ENCODE assay signal across 8 cellular contexts in genomic region chr11:27485930-27486773, GRCh38. TPM values are rescaled to one million over a fixed set of nuclear protein-coding genes. Genes with fewer than 3 reads are reported as not detected.
A peak's percentile ranks its signal among the peaks of the same experiment; 100 is the strongest.
DNase-seq lines count a peak whose midpoint lies in the region; ATAC-seq, FAIRE-seq and TF ChIP-seq lines count a peak whose summit lies in the region.

No MANE protein-coding gene starts in this region.

- TF ChIP-seq CTCF in Peyer's patch (IDR thresholded peaks at IDR 0.05): peak; percentile 56 to 99 (median 93)

- no peak overlapping the region for H3K4me3 Mint-ChIP-seq in CD4-positive, CD25-positive, alpha-beta regulatory T cell

- H3K27me3 Mint-ChIP-seq in CD4-positive, CD25-positive, alpha-beta regulatory T cell: no peaks in the 10 kb centered on the region

- no peak overlapping the region for H3K27ac ChIP-seq in CD4-positive, CD25-positive, alpha-beta regulatory T cell (ENCODE audit: insufficient read depth, low read length, poor library complexity, severe bottlenecking)
- H3K27ac ChIP-seq in Peyer's patch: no peak overlapping the region

- no peaks in the 10 kb centered on the region for H3K36me3 Mint-ChIP-seq in CD4-positive, CD25-positive, alpha-beta regulatory T cell

- no peaks in the 10 kb centered on the region for H3K9me3 Mint-ChIP-seq in CD4-positive, CD25-positive, alpha-beta regulatory T cell

- H3K27ac Mint-ChIP-seq in CD4-positive, CD25-positive, alpha-beta regulatory T cell: peak overlapping the region in 1 of 3 donors; percentile 43

- no peak for ATAC-seq in CD4-positive, CD25-positive, alpha-beta regulatory T cell (ENCODE audit: low read depth in 2 of 2)
- ATAC-seq in GM18519 (IDR thresholded peaks at IDR 0.05; ENCODE audit: low FRiP score, unreplicated experiment): peak; percentile 51

- no peak overlapping the region for H3K4me3 ChIP-seq in CD4-positive, CD25-positive, alpha-beta regulatory T cell (ENCODE audit: low read depth, low read length)
- H3K4me3 ChIP-seq in Peyer's patch: no peak overlapping the region

- no peaks in the 10 kb centered on the region for H3K4me1 Mint-ChIP-seq in CD4-positive, CD25-positive, alpha-beta regulatory T cell

- no peaks in the 10 kb centered on the region for H3K27me3 ChIP-seq in CD4-positive, CD25-positive, alpha-beta regulatory T cell (ENCODE audit: control insufficient read depth, insufficient read depth, low read length)
- H3K27me3 ChIP-seq in Peyer's patch: no peaks in the 10 kb centered on the region

- DNase-seq in CD4-positive, CD25-positive, alpha-beta regulatory T cell: peak; percentile 5 to 69 (median 56)
- DNase-seq in KG1 (lab: John Stamatoyannopoulos, UW): peak; percentile 49
- DNase-seq in Peyer's patch: no peak
- DNase-seq in dermis blood vessel endothelial cell: peak; percentile 79
- peak; percentile 67 to 72 for DNase-seq in lung microvascular endothelial cell (ENCODE audit: low read depth in 2 of 2)
- DNase-seq in H54 (ENCODE audit: insufficient read length, low spot score): no peak
- no peak for DNase-seq in NCI-H1048 (lab: John Stamatoyannopoulos, UW)

- FAIRE-seq in H54 (lab: Jason Lieb, UNC): no peak

- no peaks in the 10 kb centered on the region for H3K9me3 ChIP-seq in CD4-positive, CD25-positive, alpha-beta regulatory T cell (ENCODE audit: control insufficient read depth in 2 of 2, low read length in 2 of 2)
- no peaks in the 10 kb centered on the region for H3K9me3 ChIP-seq in Peyer's patch

- H3K36me3 ChIP-seq in CD4-positive, CD25-positive, alpha-beta regulatory T cell (ENCODE audit: control insufficient read depth, insufficient read depth, low read length): peaks cover 3% of the 10 kb centered on the region
- no peaks in the 10 kb centered on the region for H3K36me3 ChIP-seq in Peyer's patch

- no peaks in the 10 kb centered on the region for H3K4me1 ChIP-seq in CD4-positive, CD25-positive, alpha-beta regulatory T cell (ENCODE audit: control insufficient read depth, insufficient read depth, low read length, poor library complexity, severe bottlenecking)
- H3K4me1 ChIP-seq in Peyer's patch: no peaks in the 10 kb centered on the region

- no peak for TF ChIP-seq POLR2A in Peyer's patch (IDR thresholded peaks at IDR 0.05)
- TF ChIP-seq POLR2A in H54 (IDR thresholded peaks at IDR 0.05; ENCODE audit: low read depth, low read length): no peak

RNA-seq across cellular contexts. Expression of gene LGR4, which starts 13.6 kb away (rescaled TPM):
- total RNA-seq in CD4-positive, CD25-positive, alpha-beta regulatory T cell: 2.7 TPM
- polyA plus RNA-seq in CD4-positive, CD25-positive, alpha-beta regulatory T cell: under 1 TPM in 3 of 4 donors, not detected in 1; 0.27 to 0.60 (median 0.30) TPM
- total RNA-seq in Peyer's patch (100 to 1,000 TPM in 3 of 4 donors, 10 to 100 TPM in 1; 29.7 to 134 (median 119) TPM), dermis blood vessel endothelial cell (1.9 and 3.6 TPM in 2 replicates), lung microvascular endothelial cell (1.6 and 1.7 TPM in 2 replicates)

RNA-seq across cellular contexts. Expression of gene LIN7C, which starts 20.4 kb away (rescaled TPM):
- total RNA-seq in CD4-positive, CD25-positive, alpha-beta regulatory T cell: 20.3 TPM
- 10 to 100 TPM; 10.3 to 15.6 (median 12.1) TPM for polyA plus RNA-seq in CD4-positive, CD25-positive, alpha-beta regulatory T cell
- 10 to 100 TPM; 26.4 to 41.2 (median 34.6) TPM for total RNA-seq in Peyer's patch
- total RNA-seq in dermis blood vessel endothelial cell: 38.9 and 44.4 TPM in 2 replicates
- 27.5 and 43.7 TPM in 2 replicates for total RNA-seq in lung microvascular endothelial cell

Comparison
In these comparisons a context has a peak if more than half of its experiments do, and no peak if none do; other contexts are left out.
1. DNase-seq: peak in CD4-positive, CD25-positive, alpha-beta regulatory T cell (3 of 3), KG1 (single experiment), dermis blood vessel endothelial cell (single experiment) and lung microvascular endothelial cell (2 of 2); none in Peyer's patch (0 of 3), H54 (single experiment) and NCI-H1048 (single experiment).